ENCODE assay signal across 1 cellular context in the genomic region with DNA sequence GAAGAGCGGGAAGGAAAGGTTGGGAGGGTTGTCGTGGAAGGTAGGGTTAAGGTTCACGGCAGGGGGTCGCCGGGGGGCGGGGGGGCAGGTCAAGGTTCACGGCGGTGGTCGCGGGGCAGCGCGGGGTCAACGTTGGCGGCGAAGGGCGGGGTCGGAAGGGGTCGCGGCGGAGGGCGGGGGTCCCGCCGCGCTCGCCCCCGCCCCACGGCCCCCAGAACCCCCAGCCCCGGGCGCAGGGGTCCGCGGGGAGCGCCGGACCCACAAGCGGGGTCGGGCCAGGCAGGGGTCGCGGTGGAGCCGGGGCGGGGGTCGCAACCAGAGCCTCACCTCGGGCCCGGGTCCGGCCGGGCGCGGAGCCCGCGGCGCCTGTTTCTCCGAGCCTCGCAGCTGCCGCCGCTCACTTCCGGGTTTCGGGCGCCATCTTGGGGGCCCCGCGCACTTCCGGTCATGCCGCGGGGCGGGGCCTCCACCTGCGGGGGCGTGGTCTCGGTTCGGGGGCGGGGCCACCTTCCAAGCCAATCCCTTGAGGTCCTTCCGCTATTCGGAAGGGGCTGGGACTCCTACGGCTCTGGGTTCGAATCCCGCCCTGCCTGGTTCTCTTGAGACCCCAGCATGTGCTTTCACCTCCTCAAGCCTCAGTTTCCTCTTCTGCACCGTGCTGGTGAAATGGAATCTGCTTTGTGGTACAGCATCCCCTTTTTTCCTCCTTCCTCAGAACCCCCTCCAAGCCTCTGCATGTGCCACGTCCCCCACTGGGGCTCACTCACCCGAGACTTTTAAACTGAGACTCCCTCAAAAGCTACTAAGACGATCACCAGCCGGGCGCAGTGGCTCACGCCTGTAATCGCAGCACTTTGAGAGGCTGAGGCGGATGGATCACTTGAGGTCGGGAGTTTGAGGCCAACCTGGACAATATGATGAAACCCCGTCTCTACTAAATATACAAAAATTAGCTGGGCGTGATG.
TF ChIP-seq lines count a peak whose summit lies in the region.

A gene with protein sequence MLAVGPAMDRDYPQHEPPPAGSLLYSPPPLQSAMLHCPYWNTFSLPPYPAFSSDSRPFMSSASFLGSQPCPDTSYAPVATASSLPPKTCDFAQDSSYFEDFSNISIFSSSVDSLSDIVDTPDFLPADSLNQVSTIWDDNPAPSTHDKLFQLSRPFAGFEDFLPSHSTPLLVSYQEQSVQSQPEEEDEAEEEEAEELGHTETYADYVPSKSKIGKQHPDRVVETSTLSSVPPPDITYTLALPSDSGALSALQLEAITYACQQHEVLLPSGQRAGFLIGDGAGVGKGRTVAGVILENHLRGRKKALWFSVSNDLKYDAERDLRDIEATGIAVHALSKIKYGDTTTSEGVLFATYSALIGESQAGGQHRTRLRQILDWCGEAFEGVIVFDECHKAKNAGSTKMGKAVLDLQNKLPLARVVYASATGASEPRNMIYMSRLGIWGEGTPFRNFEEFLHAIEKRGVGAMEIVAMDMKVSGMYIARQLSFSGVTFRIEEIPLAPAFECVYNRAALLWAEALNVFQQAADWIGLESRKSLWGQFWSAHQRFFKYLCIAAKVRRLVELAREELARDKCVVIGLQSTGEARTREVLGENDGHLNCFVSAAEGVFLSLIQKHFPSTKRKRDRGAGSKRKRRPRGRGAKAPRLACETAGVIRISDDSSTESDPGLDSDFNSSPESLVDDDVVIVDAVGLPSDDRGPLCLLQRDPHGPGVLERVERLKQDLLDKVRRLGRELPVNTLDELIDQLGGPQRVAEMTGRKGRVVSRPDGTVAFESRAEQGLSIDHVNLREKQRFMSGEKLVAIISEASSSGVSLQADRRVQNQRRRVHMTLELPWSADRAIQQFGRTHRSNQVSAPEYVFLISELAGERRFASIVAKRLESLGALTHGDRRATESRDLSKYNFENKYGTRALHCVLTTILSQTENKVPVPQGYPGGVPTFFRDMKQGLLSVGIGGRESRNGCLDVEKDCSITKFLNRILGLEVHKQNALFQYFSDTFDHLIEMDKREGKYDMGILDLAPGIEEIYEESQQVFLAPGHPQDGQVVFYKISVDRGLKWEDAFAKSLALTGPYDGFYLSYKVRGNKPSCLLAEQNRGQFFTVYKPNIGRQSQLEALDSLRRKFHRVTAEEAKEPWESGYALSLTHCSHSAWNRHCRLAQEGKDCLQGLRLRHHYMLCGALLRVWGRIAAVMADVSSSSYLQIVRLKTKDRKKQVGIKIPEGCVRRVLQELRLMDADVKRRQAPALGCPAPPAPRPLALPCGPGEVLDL (N-terminal part only) (minus strand): TSS at position 424 of the 965 bp plus-strand sequence. CDS start 19,992 bp downstream, outside the sequence.

TF ChIP-seq in GM12878, 131 proteins besides CTCF, POLR2A, EP300 and RAD21 (continued from another document and continues in another):
- TF ChIP-seq BRCA1 (IDR thresholded peaks at IDR 0.05; ENCODE audit: low read depth, low read length) (no peak), CHD1 (IDR thresholded peaks at IDR 0.05; ENCODE audit: low read depth, low read length) (no peak), PAX8 (IDR thresholded peaks at IDR 0.05) (no peak), MTA3 (IDR thresholded peaks at IDR 0.05; ENCODE audit: borderline replicate concordance, low read length) (no peak), JUNB (IDR thresholded peaks at IDR 0.05) (no peak), KDM1A (IDR thresholded peaks at IDR 0.05; ENCODE audit: borderline replicate concordance) (no peak), NRF1 (conservative IDR thresholded peaks at IDR 0.05; ENCODE audit: low read depth, low read length) (no peak), SIN3A (IDR thresholded peaks at IDR 0.05; ENCODE audit: low read depth, low read length) (peak; percentile 86), ZNF384 (IDR thresholded peaks at IDR 0.05; ENCODE audit: borderline replicate concordance, low read depth, low read length) (no peak), KAT2A (conservative IDR thresholded peaks at IDR 0.05; ENCODE audit: control insufficient read depth, low read depth, low read length) (no peak), SRF (IDR thresholded peaks at IDR 0.05; ENCODE audit: low read depth in 2 of 2, low read length in 2 of 2) (no peak), TBL1XR1 (IDR thresholded peaks at IDR 0.05; ENCODE audit: low read depth, low read length) (peak; percentile 50; the same call in 1 of the 2 replicates), SP1 (IDR thresholded peaks at IDR 0.05; ENCODE audit: low read depth, low read length) (peak; percentile 31), GATAD2B (conservative IDR thresholded peaks at IDR 0.05; ENCODE audit: low read depth) (peak; percentile 80), SMAD5 (IDR thresholded peaks at IDR 0.05; ENCODE audit: low read depth) (peak; percentile 56; the same call in 1 of the 2 replicates), IRF4 (IDR thresholded peaks at IDR 0.05; ENCODE audit: low read depth, low read length) (no peak), RB1 (IDR thresholded peaks at IDR 0.05; ENCODE audit: borderline replicate concordance) (no peak), ATF7 (IDR thresholded peaks at IDR 0.05; ENCODE audit: low read depth) (no peak), HCFC1 (IDR thresholded peaks at IDR 0.05; ENCODE audit: low read length) (peak; percentile 47; the same call in 1 of the 2 replicates), BCL11A (IDR thresholded peaks at IDR 0.05; ENCODE audit: low read depth, low read length) (no peak), BMI1 (IDR thresholded peaks at IDR 0.05; ENCODE audit: borderline replicate concordance) (no peak), NFXL1 (IDR thresholded peaks at IDR 0.05; ENCODE audit: borderline replicate concordance) (no peak), CBFB (IDR thresholded peaks at IDR 0.05; ENCODE audit: low read depth) (no peak), ZZZ3 (IDR thresholded peaks at IDR 0.05; ENCODE audit: control insufficient read depth, insufficient read length, low read depth) (no peak)
- TF ChIP-seq, protein P1, sequence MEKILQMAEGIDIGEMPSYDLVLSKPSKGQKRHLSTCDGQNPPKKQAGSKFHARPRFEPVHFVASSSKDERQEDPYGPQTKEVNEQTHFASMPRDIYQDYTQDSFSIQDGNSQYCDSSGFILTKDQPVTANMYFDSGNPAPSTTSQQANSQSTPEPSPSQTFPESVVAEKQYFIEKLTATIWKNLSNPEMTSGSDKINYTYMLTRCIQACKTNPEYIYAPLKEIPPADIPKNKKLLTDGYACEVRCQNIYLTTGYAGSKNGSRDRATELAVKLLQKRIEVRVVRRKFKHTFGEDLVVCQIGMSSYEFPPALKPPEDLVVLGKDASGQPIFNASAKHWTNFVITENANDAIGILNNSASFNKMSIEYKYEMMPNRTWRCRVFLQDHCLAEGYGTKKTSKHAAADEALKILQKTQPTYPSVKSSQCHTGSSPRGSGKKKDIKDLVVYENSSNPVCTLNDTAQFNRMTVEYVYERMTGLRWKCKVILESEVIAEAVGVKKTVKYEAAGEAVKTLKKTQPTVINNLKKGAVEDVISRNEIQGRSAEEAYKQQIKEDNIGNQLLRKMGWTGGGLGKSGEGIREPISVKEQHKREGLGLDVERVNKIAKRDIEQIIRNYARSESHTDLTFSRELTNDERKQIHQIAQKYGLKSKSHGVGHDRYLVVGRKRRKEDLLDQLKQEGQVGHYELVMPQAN (conservative IDR thresholded peaks at IDR 0.05): 0 out of 2 replicates have a peak, but pooled peaks have one; percentile 37
- TF ChIP-seq, protein P2, sequence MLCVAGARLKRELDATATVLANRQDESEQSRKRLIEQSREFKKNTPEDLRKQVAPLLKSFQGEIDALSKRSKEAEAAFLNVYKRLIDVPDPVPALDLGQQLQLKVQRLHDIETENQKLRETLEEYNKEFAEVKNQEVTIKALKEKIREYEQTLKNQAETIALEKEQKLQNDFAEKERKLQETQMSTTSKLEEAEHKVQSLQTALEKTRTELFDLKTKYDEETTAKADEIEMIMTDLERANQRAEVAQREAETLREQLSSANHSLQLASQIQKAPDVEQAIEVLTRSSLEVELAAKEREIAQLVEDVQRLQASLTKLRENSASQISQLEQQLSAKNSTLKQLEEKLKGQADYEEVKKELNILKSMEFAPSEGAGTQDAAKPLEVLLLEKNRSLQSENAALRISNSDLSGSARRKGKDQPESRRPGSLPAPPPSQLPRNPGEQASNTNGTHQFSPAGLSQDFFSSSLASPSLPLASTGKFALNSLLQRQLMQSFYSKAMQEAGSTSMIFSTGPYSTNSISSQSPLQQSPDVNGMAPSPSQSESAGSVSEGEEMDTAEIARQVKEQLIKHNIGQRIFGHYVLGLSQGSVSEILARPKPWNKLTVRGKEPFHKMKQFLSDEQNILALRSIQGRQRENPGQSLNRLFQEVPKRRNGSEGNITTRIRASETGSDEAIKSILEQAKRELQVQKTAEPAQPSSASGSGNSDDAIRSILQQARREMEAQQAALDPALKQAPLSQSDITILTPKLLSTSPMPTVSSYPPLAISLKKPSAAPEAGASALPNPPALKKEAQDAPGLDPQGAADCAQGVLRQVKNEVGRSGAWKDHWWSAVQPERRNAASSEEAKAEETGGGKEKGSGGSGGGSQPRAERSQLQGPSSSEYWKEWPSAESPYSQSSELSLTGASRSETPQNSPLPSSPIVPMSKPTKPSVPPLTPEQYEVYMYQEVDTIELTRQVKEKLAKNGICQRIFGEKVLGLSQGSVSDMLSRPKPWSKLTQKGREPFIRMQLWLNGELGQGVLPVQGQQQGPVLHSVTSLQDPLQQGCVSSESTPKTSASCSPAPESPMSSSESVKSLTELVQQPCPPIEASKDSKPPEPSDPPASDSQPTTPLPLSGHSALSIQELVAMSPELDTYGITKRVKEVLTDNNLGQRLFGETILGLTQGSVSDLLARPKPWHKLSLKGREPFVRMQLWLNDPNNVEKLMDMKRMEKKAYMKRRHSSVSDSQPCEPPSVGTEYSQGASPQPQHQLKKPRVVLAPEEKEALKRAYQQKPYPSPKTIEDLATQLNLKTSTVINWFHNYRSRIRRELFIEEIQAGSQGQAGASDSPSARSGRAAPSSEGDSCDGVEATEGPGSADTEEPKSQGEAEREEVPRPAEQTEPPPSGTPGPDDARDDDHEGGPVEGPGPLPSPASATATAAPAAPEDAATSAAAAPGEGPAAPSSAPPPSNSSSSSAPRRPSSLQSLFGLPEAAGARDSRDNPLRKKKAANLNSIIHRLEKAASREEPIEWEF (IDR thresholded peaks at IDR 0.05; ENCODE audit: insufficient replicate concordance, low read depth, low read length): no peak
- TF ChIP-seq, protein P3, sequence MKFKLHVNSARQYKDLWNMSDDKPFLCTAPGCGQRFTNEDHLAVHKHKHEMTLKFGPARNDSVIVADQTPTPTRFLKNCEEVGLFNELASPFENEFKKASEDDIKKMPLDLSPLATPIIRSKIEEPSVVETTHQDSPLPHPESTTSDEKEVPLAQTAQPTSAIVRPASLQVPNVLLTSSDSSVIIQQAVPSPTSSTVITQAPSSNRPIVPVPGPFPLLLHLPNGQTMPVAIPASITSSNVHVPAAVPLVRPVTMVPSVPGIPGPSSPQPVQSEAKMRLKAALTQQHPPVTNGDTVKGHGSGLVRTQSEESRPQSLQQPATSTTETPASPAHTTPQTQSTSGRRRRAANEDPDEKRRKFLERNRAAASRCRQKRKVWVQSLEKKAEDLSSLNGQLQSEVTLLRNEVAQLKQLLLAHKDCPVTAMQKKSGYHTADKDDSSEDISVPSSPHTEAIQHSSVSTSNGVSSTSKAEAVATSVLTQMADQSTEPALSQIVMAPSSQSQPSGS (IDR thresholded peaks at IDR 0.05; ENCODE audit: low read length): no peak
- TF ChIP-seq, protein P4, sequence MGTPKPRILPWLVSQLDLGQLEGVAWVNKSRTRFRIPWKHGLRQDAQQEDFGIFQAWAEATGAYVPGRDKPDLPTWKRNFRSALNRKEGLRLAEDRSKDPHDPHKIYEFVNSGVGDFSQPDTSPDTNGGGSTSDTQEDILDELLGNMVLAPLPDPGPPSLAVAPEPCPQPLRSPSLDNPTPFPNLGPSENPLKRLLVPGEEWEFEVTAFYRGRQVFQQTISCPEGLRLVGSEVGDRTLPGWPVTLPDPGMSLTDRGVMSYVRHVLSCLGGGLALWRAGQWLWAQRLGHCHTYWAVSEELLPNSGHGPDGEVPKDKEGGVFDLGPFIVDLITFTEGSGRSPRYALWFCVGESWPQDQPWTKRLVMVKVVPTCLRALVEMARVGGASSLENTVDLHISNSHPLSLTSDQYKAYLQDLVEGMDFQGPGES (IDR thresholded peaks at IDR 0.05): no peak
- TF ChIP-seq, protein P5, sequence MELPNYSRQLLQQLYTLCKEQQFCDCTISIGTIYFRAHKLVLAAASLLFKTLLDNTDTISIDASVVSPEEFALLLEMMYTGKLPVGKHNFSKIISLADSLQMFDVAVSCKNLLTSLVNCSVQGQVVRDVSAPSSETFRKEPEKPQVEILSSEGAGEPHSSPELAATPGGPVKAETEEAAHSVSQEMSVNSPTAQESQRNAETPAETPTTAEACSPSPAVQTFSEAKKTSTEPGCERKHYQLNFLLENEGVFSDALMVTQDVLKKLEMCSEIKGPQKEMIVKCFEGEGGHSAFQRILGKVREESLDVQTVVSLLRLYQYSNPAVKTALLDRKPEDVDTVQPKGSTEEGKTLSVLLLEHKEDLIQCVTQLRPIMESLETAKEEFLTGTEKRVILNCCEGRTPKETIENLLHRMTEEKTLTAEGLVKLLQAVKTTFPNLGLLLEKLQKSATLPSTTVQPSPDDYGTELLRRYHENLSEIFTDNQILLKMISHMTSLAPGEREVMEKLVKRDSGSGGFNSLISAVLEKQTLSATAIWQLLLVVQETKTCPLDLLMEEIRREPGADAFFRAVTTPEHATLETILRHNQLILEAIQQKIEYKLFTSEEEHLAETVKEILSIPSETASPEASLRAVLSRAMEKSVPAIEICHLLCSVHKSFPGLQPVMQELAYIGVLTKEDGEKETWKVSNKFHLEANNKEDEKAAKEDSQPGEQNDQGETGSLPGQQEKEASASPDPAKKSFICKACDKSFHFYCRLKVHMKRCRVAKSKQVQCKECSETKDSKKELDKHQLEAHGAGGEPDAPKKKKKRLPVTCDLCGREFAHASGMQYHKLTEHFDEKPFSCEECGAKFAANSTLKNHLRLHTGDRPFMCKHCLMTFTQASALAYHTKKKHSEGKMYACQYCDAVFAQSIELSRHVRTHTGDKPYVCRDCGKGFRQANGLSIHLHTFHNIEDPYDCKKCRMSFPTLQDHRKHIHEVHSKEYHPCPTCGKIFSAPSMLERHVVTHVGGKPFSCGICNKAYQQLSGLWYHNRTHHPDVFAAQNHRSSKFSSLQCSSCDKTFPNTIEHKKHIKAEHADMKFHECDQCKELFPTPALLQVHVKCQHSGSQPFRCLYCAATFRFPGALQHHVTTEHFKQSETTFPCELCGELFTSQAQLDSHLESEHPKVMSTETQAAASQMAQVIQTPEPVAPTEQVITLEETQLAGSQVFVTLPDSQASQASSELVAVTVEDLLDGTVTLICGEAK (IDR thresholded peaks at IDR 0.05; ENCODE audit: borderline replicate concordance): peak; percentile 33; the same call in 1 of the 2 replicates
